ENCODE assay signal across 18 cellular contexts in the genomic region with DNA sequence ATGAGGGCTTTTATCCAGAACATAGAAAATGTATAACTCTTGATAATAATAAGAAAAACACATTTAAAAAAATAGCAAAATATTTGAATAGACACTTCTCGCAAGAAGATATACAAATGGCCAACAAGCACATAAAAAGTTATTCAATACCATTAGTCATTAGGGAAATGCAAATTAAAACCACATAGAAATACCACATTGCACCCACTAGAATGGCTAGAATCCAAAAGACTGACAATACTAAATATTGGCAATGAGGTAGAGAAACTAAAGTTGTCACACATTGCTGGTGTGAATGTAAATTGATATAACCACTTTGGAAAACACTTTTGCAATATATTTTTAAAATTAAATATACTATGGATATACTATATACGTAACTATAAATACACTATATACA.
DNase-seq lines count a peak whose midpoint lies in the region; ATAC-seq, FAIRE-seq and TF ChIP-seq lines count a peak whose summit lies in the region.
"Had no signal": no experiment of that assay in that cellular context is flagged by ENCODE, and none has a peak within 500 bp of the region (broad histone marks: within the 10 kb centered on the region; RNA-seq: fewer than 3 reads in every experiment).

No MANE protein-coding gene starts in this region.

- TF ChIP-seq CTCF in A549 (IDR thresholded peaks at IDR 0.05) (no peak), mammary epithelial cell (conservative IDR thresholded peaks at IDR 0.05 in 1 of 2, IDR thresholded peaks at IDR 0.05 in 1 of 2; ENCODE audit: extremely low read depth in 1 of 2, insufficient read depth in 1 of 2, low read depth in 1 of 2, low read length in 2 of 2) (no peak), psoas muscle (IDR thresholded peaks at IDR 0.05) (no peak), WERI-Rb-1 (IDR thresholded peaks at IDR 0.05; ENCODE audit: low read depth, low read length) (no peak)

- no peak overlapping the region for H2AFZ ChIP-seq in mammary epithelial cell (ENCODE audit: low read depth, low read length)
- H2AFZ ChIP-seq: PC-9 had no signal

- CTCF ChIA-PET in A549 (lab: Yijun Ruan, JAX): no interaction called here
- CTCF ChIA-PET in mammary epithelial cell (lab: Charles Lee; ENCODE audit: low non-redundant PET): no interaction called here

- ATAC-seq in A549 (no peak), GM18867 (IDR thresholded peaks at IDR 0.05; ENCODE audit: unreplicated experiment) (peak; percentile 63), HG03378 (IDR thresholded peaks at IDR 0.05; ENCODE audit: unreplicated experiment) (peak; percentile 77), psoas muscle (no peak)
- ATAC-seq: CD8-positive, alpha-beta T cell; HCT116 had no signal

- no peak overlapping the region for H3K4me3 ChIP-seq in A549
- H3K4me3 ChIP-seq in mammary epithelial cell (replicated peaks in 1 of 3; ENCODE audit: insufficient read depth in 1 of 3, low read depth in 2 of 3, low read length in 3 of 3): no peak overlapping the region
- no peak overlapping the region for H3K4me3 ChIP-seq in psoas muscle
- H3K4me3 ChIP-seq in WERI-Rb-1 (ENCODE audit: low read depth, low read length): no peak overlapping the region
- H3K4me3 ChIP-seq: BLaER1, PC-9, SJCRH30 had no signal

- no peak overlapping the region for H3K9ac ChIP-seq in mammary epithelial cell (ENCODE audit: insufficient read depth, low read length)
- H3K9ac ChIP-seq: BLaER1 had no signal

- H3K27ac ChIP-seq in A549 (no peak overlapping the region), mammary epithelial cell (ENCODE audit: insufficient read depth, low read depth, low read length) (no peak overlapping the region), psoas muscle (no peak overlapping the region), WERI-Rb-1 (no peak overlapping the region)
- H3K27ac ChIP-seq: BLaER1, HL-60, PC-9, SJCRH30 had no signal

- 86% methylated on average over 2 of the region's 2 CpGs for WGBS in A549 (ENCODE audit: missing lambda C conversion rate)
- WGBS in mammary epithelial cell (ENCODE audit: low coverage, missing lambda C conversion rate): 70% methylated on average over 2 of the region's 2 CpGs
- 89 to 96% (median 93%) methylated on average over 2 of the region's 2 CpGs for WGBS in psoas muscle, 3 donors

- no peaks in the 10 kb centered on the region for H3K79me2 ChIP-seq in mammary epithelial cell (ENCODE audit: insufficient read depth, low read length)

- POLR2A ChIA-PET in A549 (lab: Yijun Ruan, JAX): no interaction called here

- no peak for TF ChIP-seq RAD21 in A549 (conservative IDR thresholded peaks at IDR 0.05 in 1 of 2, IDR thresholded peaks at IDR 0.05 in 1 of 2)

- peak; percentile 61 for FAIRE-seq in A549 (lab: Jason Lieb, UNC)

- no peaks in the 10 kb centered on the region for H3K9me3 ChIP-seq in A549
- H3K9me3 ChIP-seq in mammary epithelial cell (replicated peaks; ENCODE audit: insufficient read depth, low read length): no peaks in the 10 kb centered on the region
- H3K9me3 ChIP-seq in psoas muscle: no peaks in the 10 kb centered on the region
- H3K9me3 ChIP-seq in WERI-Rb-1 (ENCODE audit: severe bottlenecking): no peaks in the 10 kb centered on the region
- H3K9me3 ChIP-seq: BLaER1, SJCRH30 had no signal

- H4K20me1 ChIP-seq in mammary epithelial cell (ENCODE audit: insufficient read depth, low read length): no peaks in the 10 kb centered on the region
- H4K20me1 ChIP-seq: BLaER1 had no signal

- no peak for TF ChIP-seq POLR2A in A549 (IDR thresholded peaks at IDR 0.05; ENCODE audit: low read length)

- H3K4me1 ChIP-seq in A549 (no peaks in the 10 kb centered on the region), mammary epithelial cell (ENCODE audit: insufficient read depth, low read length) (no peaks in the 10 kb centered on the region), psoas muscle (no peaks in the 10 kb centered on the region)
- H3K4me1 ChIP-seq: BLaER1, SJCRH30 had no signal

- in situ Hi-C loops in mammary epithelial cell (cut with MboI; ENCODE audit: low sequenced_read_pairs in 2 of 2): no loop called here

- TF ChIP-seq EP300 in A549 (IDR thresholded peaks at IDR 0.05): no peak

- BruUV-seq in mammary epithelial cell (replicated peaks; lab: Mats Ljungman, UMichigan): no TSS peak

- H3K27me3 ChIP-seq in mammary epithelial cell (ENCODE audit: insufficient read depth, low read length) (peaks cover 9% of the 10 kb centered on the region), psoas muscle (ENCODE audit: insufficient read depth in 3 of 3, low read length in 2 of 3) (no peaks in the 10 kb centered on the region), WERI-Rb-1 (ENCODE audit: insufficient read depth, low read depth, severe bottlenecking) (no peaks in the 10 kb centered on the region)
- H3K27me3 ChIP-seq: BLaER1, SJCRH30 had no signal

- no peak overlapping the region for H3K4me2 ChIP-seq in A549
- no peak overlapping the region for H3K4me2 ChIP-seq in mammary epithelial cell (ENCODE audit: insufficient read depth, low read depth, low read length)
- H3K4me2 ChIP-seq: BLaER1, PC-9 had no signal

- DNase-seq in A549 (ENCODE audit: low read depth in 1 of 2, low spot score in 1 of 2): no peak
- DNase-seq in mammary epithelial cell: peak; percentile 3
- no peak for DNase-seq in NCI-H187 treated with DMSO at 0.1 percent for 48 hours (lab: John Stamatoyannopoulos, UW)
- DNase-seq in HCEC 1CT: no peak
- DNase-seq in psoas muscle: no peak
- no peak for DNase-seq in WERI-Rb-1
- DNase-seq: 8988T; CD8-positive, alpha-beta T cell; NCI-H1417 treated with DMSO at 0.1 percent for 48 hours; NCI-H2029 treated with DMSO at 0.1 percent for 48 hours; NCI-H774; PC-9; SJCRH30 had no signal

- H3K36me3 ChIP-seq in mammary epithelial cell (ENCODE audit: insufficient read depth, low read length) (no peaks in the 10 kb centered on the region), psoas muscle (ENCODE audit: insufficient read depth in 1 of 2, low read depth in 1 of 2) (no peaks in the 10 kb centered on the region), WERI-Rb-1 (no peaks in the 10 kb centered on the region)
- H3K36me3 ChIP-seq: BLaER1, SJCRH30 had no signal

- dilution Hi-C loops in mammary epithelial cell (cut with HindIII; ENCODE audit: low sequenced_read_pairs): no loop called here

- intact Hi-C loops in mammary epithelial cell (cut with micrococcal nuclease) (no loop called here), psoas muscle (cut with DNase I) (no loop called here)

TF ChIP-seq in A549, 52 proteins besides CTCF, POLR2A, EP300 and RAD21 (continues in another document):
- TF ChIP-seq RARB (CRISPR knock-in tag; IDR thresholded peaks at IDR 0.05): no peak
- TF ChIP-seq, protein P1, sequence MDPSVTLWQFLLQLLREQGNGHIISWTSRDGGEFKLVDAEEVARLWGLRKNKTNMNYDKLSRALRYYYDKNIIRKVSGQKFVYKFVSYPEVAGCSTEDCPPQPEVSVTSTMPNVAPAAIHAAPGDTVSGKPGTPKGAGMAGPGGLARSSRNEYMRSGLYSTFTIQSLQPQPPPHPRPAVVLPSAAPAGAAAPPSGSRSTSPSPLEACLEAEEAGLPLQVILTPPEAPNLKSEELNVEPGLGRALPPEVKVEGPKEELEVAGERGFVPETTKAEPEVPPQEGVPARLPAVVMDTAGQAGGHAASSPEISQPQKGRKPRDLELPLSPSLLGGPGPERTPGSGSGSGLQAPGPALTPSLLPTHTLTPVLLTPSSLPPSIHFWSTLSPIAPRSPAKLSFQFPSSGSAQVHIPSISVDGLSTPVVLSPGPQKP (IDR thresholded peaks at IDR 0.05; ENCODE audit: low read depth, low read length): no peak
- no peak for TF ChIP-seq NFE2L2 (conservative IDR thresholded peaks at IDR 0.05; ENCODE audit: low read length)
- TF ChIP-seq MAFK (IDR thresholded peaks at IDR 0.05; ENCODE audit: partially characterized antibody): no peak
- no peak for TF ChIP-seq TP53 (CRISPR knock-in tag; IDR thresholded peaks at IDR 0.05)
- no peak for TF ChIP-seq HOXB13 (CRISPR knock-in tag; IDR thresholded peaks at IDR 0.05; ENCODE audit: low read depth)
- TF ChIP-seq, protein P2, sequence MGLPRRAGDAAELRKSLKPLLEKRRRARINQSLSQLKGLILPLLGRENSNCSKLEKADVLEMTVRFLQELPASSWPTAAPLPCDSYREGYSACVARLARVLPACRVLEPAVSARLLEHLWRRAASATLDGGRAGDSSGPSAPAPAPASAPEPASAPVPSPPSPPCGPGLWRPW (IDR thresholded peaks at IDR 0.05): no peak
- no peak for TF ChIP-seq CBX2 (IDR thresholded peaks at IDR 0.05; ENCODE audit: borderline replicate concordance, low read depth)
- TF ChIP-seq GATA3 (IDR thresholded peaks at IDR 0.05; ENCODE audit: borderline replicate concordance): no peak
- no peak for TF ChIP-seq CHD2 (IDR thresholded peaks at IDR 0.05; ENCODE audit: low read length, partially characterized antibody)
- TF ChIP-seq ZFP36 (IDR thresholded peaks at IDR 0.05; ENCODE audit: borderline replicate concordance, partially characterized antibody): no peak
- TF ChIP-seq, protein P3, sequence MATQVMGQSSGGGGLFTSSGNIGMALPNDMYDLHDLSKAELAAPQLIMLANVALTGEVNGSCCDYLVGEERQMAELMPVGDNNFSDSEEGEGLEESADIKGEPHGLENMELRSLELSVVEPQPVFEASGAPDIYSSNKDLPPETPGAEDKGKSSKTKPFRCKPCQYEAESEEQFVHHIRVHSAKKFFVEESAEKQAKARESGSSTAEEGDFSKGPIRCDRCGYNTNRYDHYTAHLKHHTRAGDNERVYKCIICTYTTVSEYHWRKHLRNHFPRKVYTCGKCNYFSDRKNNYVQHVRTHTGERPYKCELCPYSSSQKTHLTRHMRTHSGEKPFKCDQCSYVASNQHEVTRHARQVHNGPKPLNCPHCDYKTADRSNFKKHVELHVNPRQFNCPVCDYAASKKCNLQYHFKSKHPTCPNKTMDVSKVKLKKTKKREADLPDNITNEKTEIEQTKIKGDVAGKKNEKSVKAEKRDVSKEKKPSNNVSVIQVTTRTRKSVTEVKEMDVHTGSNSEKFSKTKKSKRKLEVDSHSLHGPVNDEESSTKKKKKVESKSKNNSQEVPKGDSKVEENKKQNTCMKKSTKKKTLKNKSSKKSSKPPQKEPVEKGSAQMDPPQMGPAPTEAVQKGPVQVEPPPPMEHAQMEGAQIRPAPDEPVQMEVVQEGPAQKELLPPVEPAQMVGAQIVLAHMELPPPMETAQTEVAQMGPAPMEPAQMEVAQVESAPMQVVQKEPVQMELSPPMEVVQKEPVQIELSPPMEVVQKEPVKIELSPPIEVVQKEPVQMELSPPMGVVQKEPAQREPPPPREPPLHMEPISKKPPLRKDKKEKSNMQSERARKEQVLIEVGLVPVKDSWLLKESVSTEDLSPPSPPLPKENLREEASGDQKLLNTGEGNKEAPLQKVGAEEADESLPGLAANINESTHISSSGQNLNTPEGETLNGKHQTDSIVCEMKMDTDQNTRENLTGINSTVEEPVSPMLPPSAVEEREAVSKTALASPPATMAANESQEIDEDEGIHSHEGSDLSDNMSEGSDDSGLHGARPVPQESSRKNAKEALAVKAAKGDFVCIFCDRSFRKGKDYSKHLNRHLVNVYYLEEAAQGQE (IDR thresholded peaks at IDR 0.05): no peak
- no peak for TF ChIP-seq NPAS2 (CRISPR knock-in tag; IDR thresholded peaks at IDR 0.05; ENCODE audit: borderline replicate concordance)
- no peak for TF ChIP-seq NR3C1 (IDR thresholded peaks at IDR 0.05)
- no peak for TF ChIP-seq CHD4 (IDR thresholded peaks at IDR 0.05; ENCODE audit: borderline replicate concordance)

Comparison
In these comparisons a context has a peak if more than half of its experiments do, and no peak if none do; other contexts are left out.
1. ATAC-seq: peak in GM18867 (single experiment) and HG03378 (single experiment); none in A549 (0 of 2) and psoas muscle (0 of 4).